In genomic region chr15:75669879-75670212, GRCh38 we compare ENCODE assay signal across 1 cellular context.
TF ChIP-seq lines count a peak whose summit lies in the region.

No MANE protein-coding gene starts in this region.

TF ChIP-seq in IMR-90, 13 proteins besides CTCF, POLR2A, EP300 and RAD21:
- no peak for TF ChIP-seq MAZ (IDR thresholded peaks at IDR 0.05; ENCODE audit: borderline replicate concordance, low read depth, low read length)
- no peak for TF ChIP-seq CEBPB (IDR thresholded peaks at IDR 0.05; ENCODE audit: low read depth, low read length)
- no peak for TF ChIP-seq BHLHE40 (IDR thresholded peaks at IDR 0.05; ENCODE audit: low read depth, low read length)
- TF ChIP-seq, protein P1, sequence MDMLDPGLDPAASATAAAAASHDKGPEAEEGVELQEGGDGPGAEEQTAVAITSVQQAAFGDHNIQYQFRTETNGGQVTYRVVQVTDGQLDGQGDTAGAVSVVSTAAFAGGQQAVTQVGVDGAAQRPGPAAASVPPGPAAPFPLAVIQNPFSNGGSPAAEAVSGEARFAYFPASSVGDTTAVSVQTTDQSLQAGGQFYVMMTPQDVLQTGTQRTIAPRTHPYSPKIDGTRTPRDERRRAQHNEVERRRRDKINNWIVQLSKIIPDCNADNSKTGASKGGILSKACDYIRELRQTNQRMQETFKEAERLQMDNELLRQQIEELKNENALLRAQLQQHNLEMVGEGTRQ (IDR thresholded peaks at IDR 0.05; ENCODE audit: low read depth, low read length) = no peak
- TF ChIP-seq RFX5 (IDR thresholded peaks at IDR 0.05; ENCODE audit: low read depth, low read length) = no peak
- no peak for TF ChIP-seq CHD1 (IDR thresholded peaks at IDR 0.05; ENCODE audit: low read depth, low read length)
- TF ChIP-seq RCOR1 (IDR thresholded peaks at IDR 0.05; ENCODE audit: insufficient replicate concordance, low read length) = no peak
